ENCODE assay signal across 6 cellular contexts in the genomic region with DNA sequence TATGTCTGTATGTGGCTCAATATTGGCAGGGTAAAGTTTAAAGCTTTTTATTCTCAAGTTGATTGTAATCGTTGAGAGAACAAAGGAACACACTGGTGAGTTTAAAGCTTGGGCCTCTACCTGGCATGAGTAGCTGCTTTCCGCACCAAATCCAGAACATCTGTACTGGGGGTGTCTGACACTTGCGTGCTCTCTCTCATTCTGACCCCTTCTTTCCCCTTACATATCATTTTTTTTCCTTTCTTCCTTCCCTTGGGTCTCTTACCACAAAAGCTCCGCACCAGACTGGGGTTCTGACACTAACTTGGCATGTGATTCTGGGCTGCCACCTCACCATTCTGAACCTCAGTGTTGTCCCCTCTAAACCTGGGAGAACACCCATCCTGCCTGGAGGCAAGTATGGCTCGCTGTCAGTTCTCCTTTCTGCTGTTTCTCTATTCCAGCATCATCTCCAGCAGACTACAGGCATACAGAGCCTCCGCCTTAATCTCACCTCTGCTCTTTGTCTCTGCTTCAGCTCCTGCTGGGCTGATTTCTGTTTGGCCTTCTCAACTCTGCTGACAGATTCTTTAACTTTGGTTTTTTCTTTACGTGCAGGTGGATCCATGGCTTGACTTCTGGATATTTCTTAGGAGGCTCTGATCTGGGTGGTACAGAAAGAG. TPM values are rescaled to one million over a fixed set of nuclear protein-coding genes. Genes with fewer than 3 reads are reported as not detected.
DNase-seq lines count a peak whose midpoint lies in the region; ATAC-seq lines count a peak whose summit lies in the region.

No MANE protein-coding gene starts in this region.

- H3K9me3 ChIP-seq in stomach smooth muscle (ENCODE audit: control insufficient read depth in 2 of 2, low read length in 2 of 2) = no peaks in the 10 kb centered on the region

- H3K27me3 ChIP-seq in stomach smooth muscle (ENCODE audit: control insufficient read depth in 1 of 2, insufficient read depth in 2 of 2, low read length in 2 of 2) = no peaks in the 10 kb centered on the region

- peak overlapping the region; percentile 80 to 89 for H3K9ac ChIP-seq in stomach smooth muscle (ENCODE audit: low read length in 2 of 2)

- DNase-seq in RPMI7951 (ENCODE audit: low read depth) (peak; percentile 15), fibroblast of peridontal ligament (ENCODE audit: extremely low read depth) (peak; percentile 24), DMS 273 treated with DMSO at 0.1 percent for 48 hours (lab: John Stamatoyannopoulos, UW) (no peak), NCI-H187 (lab: John Stamatoyannopoulos, UW) (no peak)

- H3K36me3 ChIP-seq in stomach smooth muscle (ENCODE audit: control insufficient read depth in 2 of 2, insufficient read depth in 2 of 2, low read length in 2 of 2) = peaks cover 5 to 9% of the 10 kb centered on the region in 2 donors

- H3K4me1 ChIP-seq in stomach smooth muscle (ENCODE audit: control insufficient read depth, insufficient read depth, low read length) = peaks cover 9% of the 10 kb centered on the region

- ATAC-seq in GM21423 (IDR thresholded peaks at IDR 0.05; ENCODE audit: unreplicated experiment) = peak; percentile 4

- peak overlapping the region; percentile 79 for H3K27ac ChIP-seq in stomach smooth muscle (ENCODE audit: low read length)

- peak overlapping the region; percentile 91 to 96 for H3K4me3 ChIP-seq in stomach smooth muscle (ENCODE audit: low read length in 2 of 2)

RNA-seq across cellular contexts. Expression of a gene that starts 0.9 kb away (rescaled TPM):
- 7.6 and 11.1 TPM in 2 replicates for total RNA-seq in RPMI7951 (2014; rRNA removed; shearing (Covaris generic))

RNA-seq across cellular contexts. Expression of a gene that starts 1.1 kb away (rescaled TPM):
- total RNA-seq in RPMI7951 (2014; rRNA removed; shearing (Covaris generic)) = 34.1 and 41.8 TPM in 2 replicates

RNA-seq across cellular contexts. Expression of a gene that starts 30.3 kb away (rescaled TPM):
- total RNA-seq in RPMI7951 (2014; rRNA removed; shearing (Covaris generic)) = 7.6 and 9.9 TPM in 2 replicates

RNA-seq across cellular contexts. Expression of a gene that starts 31.3 kb away (rescaled TPM):
- total RNA-seq in RPMI7951 (2014; rRNA removed; shearing (Covaris generic)) = not detected in 2 replicates

RNA-seq across cellular contexts. Expression of a gene that starts 49.0 kb away (rescaled TPM):
- total RNA-seq in RPMI7951 (2014; rRNA removed; shearing (Covaris generic)) = 2.5 and 3.1 TPM in 2 replicates

Comparison
In these comparisons a context has a peak if more than half of its experiments do, and no peak if none do; other contexts are left out.
1. DNase-seq: peak in RPMI7951 (single experiment) and fibroblast of peridontal ligament (single experiment); none in DMS 273 treated with DMSO at 0.1 percent for 48 hours (single experiment) and NCI-H187 (0 of 2).